Comparison of ENCODE assay signal across 1 cellular context in the genomic region with DNA sequence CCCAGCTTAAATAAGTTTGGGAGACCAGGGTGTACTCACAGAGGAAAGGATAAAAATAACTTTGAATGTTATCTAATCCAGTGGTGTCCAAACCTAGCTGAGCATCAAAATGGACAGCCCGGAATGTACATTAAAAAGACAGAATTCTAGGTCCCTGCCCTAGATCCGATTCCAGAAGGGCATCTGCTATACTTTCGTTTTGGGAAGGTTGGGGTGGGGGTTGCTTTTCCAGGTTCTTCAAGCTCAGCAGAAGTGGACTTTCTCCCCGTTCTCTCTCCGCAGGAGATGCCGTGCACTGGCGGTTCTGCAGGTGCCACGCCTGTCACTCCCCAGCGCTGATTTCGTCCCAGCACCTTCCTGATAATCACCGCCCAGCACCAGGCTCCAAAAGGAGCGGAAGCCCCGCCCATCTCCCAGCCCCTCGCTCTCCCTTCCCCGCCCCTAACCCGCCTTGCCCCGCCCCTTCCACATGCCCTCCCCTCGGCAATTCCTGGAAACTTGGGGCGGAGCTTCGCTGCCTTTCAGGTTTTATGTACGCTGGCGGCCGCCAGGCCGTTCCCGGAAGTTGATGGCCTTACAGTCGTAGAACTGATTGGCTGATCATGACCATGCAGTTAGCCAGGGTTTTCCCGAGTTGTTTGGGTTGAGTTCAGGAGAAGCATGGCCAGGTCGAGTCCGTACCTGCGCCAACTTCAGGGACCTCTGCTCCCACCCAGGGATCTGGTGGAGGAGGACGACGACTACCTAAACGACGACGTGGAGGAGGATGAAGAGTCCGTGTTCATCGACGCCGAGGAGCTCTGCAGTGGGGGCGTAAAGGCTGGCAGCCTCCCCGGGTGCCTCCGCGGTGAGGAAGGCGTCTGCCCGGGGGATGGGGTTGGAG.
A peak's percentile ranks its signal among the peaks of the same experiment; 100 is the strongest.
TF ChIP-seq lines count a peak whose summit lies in the region.

A gene (plus strand): TSS at position 550 of the 883 bp plus-strand sequence. CDS start 111 bp downstream, at position 661.

TF ChIP-seq in HepG2, 621 proteins besides CTCF, POLR2A, EP300 and RAD21 (continued from another document and continues in another):
- TF ChIP-seq, protein P1, sequence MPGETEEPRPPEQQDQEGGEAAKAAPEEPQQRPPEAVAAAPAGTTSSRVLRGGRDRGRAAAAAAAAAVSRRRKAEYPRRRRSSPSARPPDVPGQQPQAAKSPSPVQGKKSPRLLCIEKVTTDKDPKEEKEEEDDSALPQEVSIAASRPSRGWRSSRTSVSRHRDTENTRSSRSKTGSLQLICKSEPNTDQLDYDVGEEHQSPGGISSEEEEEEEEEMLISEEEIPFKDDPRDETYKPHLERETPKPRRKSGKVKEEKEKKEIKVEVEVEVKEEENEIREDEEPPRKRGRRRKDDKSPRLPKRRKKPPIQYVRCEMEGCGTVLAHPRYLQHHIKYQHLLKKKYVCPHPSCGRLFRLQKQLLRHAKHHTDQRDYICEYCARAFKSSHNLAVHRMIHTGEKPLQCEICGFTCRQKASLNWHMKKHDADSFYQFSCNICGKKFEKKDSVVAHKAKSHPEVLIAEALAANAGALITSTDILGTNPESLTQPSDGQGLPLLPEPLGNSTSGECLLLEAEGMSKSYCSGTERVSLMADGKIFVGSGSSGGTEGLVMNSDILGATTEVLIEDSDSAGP (CRISPR knock-in tag; IDR thresholded peaks at IDR 0.05; ENCODE audit: borderline replicate concordance), result peak; percentile 52; the same call in 1 of the 2 replicates
- TF ChIP-seq, protein P2, sequence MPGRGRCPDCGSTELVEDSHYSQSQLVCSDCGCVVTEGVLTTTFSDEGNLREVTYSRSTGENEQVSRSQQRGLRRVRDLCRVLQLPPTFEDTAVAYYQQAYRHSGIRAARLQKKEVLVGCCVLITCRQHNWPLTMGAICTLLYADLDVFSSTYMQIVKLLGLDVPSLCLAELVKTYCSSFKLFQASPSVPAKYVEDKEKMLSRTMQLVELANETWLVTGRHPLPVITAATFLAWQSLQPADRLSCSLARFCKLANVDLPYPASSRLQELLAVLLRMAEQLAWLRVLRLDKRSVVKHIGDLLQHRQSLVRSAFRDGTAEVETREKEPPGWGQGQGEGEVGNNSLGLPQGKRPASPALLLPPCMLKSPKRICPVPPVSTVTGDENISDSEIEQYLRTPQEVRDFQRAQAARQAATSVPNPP (CRISPR knock-in tag; IDR thresholded peaks at IDR 0.05), result no peak
- TF ChIP-seq KDM3A (CRISPR knock-in tag; IDR thresholded peaks at IDR 0.05; ENCODE audit: low read depth), result no peak
- TF ChIP-seq PAX8 (CRISPR knock-in tag; IDR thresholded peaks at IDR 0.05; ENCODE audit: borderline replicate concordance), result no peak
- TF ChIP-seq ISL2 (CRISPR knock-in tag; IDR thresholded peaks at IDR 0.05), result 0 out of 2 replicates have a peak, but pooled peaks have one; percentile 44
- TF ChIP-seq SAP130 (CRISPR knock-in tag; IDR thresholded peaks at IDR 0.05; ENCODE audit: low read depth), result peak; percentile 85
- TF ChIP-seq ZNF841 (CRISPR knock-in tag; IDR thresholded peaks at IDR 0.05; ENCODE audit: borderline replicate concordance), result no peak
- peak; percentile 50; the same call in 1 of the 2 replicates for TF ChIP-seq FOXO1 (CRISPR knock-in tag; IDR thresholded peaks at IDR 0.05)
- TF ChIP-seq ZFYVE20 (CRISPR knock-in tag; IDR thresholded peaks at IDR 0.05; ENCODE audit: borderline replicate concordance, low read depth), result no peak
- TF ChIP-seq, protein P3, sequence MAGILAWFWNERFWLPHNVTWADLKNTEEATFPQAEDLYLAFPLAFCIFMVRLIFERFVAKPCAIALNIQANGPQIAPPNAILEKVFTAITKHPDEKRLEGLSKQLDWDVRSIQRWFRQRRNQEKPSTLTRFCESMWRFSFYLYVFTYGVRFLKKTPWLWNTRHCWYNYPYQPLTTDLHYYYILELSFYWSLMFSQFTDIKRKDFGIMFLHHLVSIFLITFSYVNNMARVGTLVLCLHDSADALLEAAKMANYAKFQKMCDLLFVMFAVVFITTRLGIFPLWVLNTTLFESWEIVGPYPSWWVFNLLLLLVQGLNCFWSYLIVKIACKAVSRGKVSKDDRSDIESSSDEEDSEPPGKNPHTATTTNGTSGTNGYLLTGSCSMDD (CRISPR knock-in tag; IDR thresholded peaks at IDR 0.05), result no peak
- no peak for TF ChIP-seq TP53 (CRISPR knock-in tag; conservative IDR thresholded peaks at IDR 0.05)
- TF ChIP-seq FOXP1 (IDR thresholded peaks at IDR 0.05), result no peak
- no peak for TF ChIP-seq FOXP1 (CRISPR knock-in tag; IDR thresholded peaks at IDR 0.05)
- TF ChIP-seq ZNF367 (CRISPR knock-in tag; IDR thresholded peaks at IDR 0.05; ENCODE audit: borderline replicate concordance), result no peak
- TF ChIP-seq, protein P4, sequence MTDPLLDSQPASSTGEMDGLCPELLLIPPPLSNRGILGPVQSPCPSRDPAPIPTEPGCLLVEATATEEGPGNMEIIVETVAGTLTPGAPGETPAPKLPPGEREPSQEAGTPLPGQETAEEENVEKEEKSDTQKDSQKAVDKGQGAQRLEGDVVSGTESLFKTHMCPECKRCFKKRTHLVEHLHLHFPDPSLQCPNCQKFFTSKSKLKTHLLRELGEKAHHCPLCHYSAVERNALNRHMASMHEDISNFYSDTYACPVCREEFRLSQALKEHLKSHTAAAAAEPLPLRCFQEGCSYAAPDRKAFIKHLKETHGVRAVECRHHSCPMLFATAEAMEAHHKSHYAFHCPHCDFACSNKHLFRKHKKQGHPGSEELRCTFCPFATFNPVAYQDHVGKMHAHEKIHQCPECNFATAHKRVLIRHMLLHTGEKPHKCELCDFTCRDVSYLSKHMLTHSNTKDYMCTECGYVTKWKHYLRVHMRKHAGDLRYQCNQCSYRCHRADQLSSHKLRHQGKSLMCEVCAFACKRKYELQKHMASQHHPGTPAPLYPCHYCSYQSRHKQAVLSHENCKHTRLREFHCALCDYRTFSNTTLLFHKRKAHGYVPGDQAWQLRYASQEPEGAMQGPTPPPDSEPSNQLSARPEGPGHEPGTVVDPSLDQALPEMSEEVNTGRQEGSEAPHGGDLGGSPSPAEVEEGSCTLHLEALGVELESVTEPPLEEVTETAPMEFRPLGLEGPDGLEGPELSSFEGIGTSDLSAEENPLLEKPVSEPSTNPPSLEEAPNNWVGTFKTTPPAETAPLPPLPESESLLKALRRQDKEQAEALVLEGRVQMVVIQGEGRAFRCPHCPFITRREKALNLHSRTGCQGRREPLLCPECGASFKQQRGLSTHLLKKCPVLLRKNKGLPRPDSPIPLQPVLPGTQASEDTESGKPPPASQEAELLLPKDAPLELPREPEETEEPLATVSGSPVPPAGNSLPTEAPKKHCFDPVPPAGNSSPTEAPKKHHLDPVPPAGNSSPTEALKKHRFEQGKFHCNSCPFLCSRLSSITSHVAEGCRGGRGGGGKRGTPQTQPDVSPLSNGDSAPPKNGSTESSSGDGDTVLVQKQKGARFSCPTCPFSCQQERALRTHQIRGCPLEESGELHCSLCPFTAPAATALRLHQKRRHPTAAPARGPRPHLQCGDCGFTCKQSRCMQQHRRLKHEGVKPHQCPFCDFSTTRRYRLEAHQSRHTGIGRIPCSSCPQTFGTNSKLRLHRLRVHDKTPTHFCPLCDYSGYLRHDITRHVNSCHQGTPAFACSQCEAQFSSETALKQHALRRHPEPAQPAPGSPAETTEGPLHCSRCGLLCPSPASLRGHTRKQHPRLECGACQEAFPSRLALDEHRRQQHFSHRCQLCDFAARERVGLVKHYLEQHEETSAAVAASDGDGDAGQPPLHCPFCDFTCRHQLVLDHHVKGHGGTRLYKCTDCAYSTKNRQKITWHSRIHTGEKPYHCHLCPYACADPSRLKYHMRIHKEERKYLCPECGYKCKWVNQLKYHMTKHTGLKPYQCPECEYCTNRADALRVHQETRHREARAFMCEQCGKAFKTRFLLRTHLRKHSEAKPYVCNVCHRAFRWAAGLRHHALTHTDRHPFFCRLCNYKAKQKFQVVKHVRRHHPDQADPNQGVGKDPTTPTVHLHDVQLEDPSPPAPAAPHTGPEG (CRISPR knock-in tag; IDR thresholded peaks at IDR 0.05), result no peak
- TF ChIP-seq ZNF121 (CRISPR knock-in tag; IDR thresholded peaks at IDR 0.05), result no peak
- TF ChIP-seq ZNF850 (CRISPR knock-in tag; conservative IDR thresholded peaks at IDR 0.05), result no peak
- TF ChIP-seq SIN3B (IDR thresholded peaks at IDR 0.05; ENCODE audit: low read length), result no peak
- TF ChIP-seq, protein P5, sequence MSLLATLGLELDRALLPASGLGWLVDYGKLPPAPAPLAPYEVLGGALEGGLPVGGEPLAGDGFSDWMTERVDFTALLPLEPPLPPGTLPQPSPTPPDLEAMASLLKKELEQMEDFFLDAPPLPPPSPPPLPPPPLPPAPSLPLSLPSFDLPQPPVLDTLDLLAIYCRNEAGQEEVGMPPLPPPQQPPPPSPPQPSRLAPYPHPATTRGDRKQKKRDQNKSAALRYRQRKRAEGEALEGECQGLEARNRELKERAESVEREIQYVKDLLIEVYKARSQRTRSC (CRISPR knock-in tag; IDR thresholded peaks at IDR 0.05; ENCODE audit: low read depth), result peak; percentile 21; the same call in 1 of the 2 replicates
- TF ChIP-seq, protein P6, sequence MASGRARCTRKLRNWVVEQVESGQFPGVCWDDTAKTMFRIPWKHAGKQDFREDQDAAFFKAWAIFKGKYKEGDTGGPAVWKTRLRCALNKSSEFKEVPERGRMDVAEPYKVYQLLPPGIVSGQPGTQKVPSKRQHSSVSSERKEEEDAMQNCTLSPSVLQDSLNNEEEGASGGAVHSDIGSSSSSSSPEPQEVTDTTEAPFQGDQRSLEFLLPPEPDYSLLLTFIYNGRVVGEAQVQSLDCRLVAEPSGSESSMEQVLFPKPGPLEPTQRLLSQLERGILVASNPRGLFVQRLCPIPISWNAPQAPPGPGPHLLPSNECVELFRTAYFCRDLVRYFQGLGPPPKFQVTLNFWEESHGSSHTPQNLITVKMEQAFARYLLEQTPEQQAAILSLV (CRISPR knock-in tag; IDR thresholded peaks at IDR 0.05; ENCODE audit: borderline replicate concordance), result no peak
- no peak for TF ChIP-seq ZNF180 (CRISPR knock-in tag; IDR thresholded peaks at IDR 0.05; ENCODE audit: borderline replicate concordance, low read depth)
- TF ChIP-seq, protein P7, sequence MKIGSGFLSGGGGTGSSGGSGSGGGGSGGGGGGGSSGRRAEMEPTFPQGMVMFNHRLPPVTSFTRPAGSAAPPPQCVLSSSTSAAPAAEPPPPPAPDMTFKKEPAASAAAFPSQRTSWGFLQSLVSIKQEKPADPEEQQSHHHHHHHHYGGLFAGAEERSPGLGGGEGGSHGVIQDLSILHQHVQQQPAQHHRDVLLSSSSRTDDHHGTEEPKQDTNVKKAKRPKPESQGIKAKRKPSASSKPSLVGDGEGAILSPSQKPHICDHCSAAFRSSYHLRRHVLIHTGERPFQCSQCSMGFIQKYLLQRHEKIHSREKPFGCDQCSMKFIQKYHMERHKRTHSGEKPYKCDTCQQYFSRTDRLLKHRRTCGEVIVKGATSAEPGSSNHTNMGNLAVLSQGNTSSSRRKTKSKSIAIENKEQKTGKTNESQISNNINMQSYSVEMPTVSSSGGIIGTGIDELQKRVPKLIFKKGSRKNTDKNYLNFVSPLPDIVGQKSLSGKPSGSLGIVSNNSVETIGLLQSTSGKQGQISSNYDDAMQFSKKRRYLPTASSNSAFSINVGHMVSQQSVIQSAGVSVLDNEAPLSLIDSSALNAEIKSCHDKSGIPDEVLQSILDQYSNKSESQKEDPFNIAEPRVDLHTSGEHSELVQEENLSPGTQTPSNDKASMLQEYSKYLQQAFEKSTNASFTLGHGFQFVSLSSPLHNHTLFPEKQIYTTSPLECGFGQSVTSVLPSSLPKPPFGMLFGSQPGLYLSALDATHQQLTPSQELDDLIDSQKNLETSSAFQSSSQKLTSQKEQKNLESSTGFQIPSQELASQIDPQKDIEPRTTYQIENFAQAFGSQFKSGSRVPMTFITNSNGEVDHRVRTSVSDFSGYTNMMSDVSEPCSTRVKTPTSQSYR (CRISPR knock-in tag; IDR thresholded peaks at IDR 0.05; ENCODE audit: borderline replicate concordance), result 0 out of 2 replicates have a peak, but pooled peaks have one; percentile 4
- TF ChIP-seq HNRNPUL1 (IDR thresholded peaks at IDR 0.05; ENCODE audit: low read depth, low read length), result no peak
- TF ChIP-seq PCBP1 (IDR thresholded peaks at IDR 0.05; ENCODE audit: borderline replicate concordance, low read depth, low read length), result no peak
- TF ChIP-seq ZNF569 (CRISPR knock-in tag; IDR thresholded peaks at IDR 0.05; ENCODE audit: borderline replicate concordance), result no peak
- TF ChIP-seq, protein P8, sequence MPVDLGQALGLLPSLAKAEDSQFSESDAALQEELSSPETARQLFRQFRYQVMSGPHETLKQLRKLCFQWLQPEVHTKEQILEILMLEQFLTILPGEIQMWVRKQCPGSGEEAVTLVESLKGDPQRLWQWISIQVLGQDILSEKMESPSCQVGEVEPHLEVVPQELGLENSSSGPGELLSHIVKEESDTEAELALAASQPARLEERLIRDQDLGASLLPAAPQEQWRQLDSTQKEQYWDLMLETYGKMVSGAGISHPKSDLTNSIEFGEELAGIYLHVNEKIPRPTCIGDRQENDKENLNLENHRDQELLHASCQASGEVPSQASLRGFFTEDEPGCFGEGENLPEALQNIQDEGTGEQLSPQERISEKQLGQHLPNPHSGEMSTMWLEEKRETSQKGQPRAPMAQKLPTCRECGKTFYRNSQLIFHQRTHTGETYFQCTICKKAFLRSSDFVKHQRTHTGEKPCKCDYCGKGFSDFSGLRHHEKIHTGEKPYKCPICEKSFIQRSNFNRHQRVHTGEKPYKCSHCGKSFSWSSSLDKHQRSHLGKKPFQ (CRISPR knock-in tag; IDR thresholded peaks at IDR 0.05; ENCODE audit: insufficient replicate concordance), result no peak
- TF ChIP-seq, protein P9, sequence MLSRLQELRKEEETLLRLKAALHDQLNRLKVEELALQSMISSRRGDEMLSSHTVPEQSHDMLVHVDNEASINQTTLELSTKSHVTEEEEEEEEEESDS (CRISPR knock-in tag; IDR thresholded peaks at IDR 0.05; ENCODE audit: borderline replicate concordance), result no peak
- no peak for TF ChIP-seq SATB2 (CRISPR knock-in tag; IDR thresholded peaks at IDR 0.05)
- TF ChIP-seq SOX13 (IDR thresholded peaks at IDR 0.05), result no peak
- TF ChIP-seq SOX13 (CRISPR knock-in tag; conservative IDR thresholded peaks at IDR 0.05 in 1 of 2, IDR thresholded peaks at IDR 0.05 in 1 of 2), result peak in 1 of 2 experiments; percentile 12; a peak in 1 of 4 replicates
- TF ChIP-seq ZNF335 (CRISPR knock-in tag; IDR thresholded peaks at IDR 0.05), result no peak
- no peak for TF ChIP-seq JUNB (CRISPR knock-in tag; IDR thresholded peaks at IDR 0.05; ENCODE audit: borderline replicate concordance)
- TF ChIP-seq CEBPB (IDR thresholded peaks at IDR 0.05; ENCODE audit: borderline replicate concordance, low read depth, low read length), result no peak
- TF ChIP-seq PITX1 (CRISPR knock-in tag; IDR thresholded peaks at IDR 0.05), result no peak
- TF ChIP-seq ZNF879 (CRISPR knock-in tag; IDR thresholded peaks at IDR 0.05), result no peak
- no peak for TF ChIP-seq TCF7L2 (IDR thresholded peaks at IDR 0.05; ENCODE audit: low read depth, low read length)
- TF ChIP-seq NONO (IDR thresholded peaks at IDR 0.05), result no peak
- peak; percentile 55 for TF ChIP-seq NONO (CRISPR knock-in tag; conservative IDR thresholded peaks at IDR 0.05)
- no peak for TF ChIP-seq ZSCAN21 (CRISPR knock-in tag; IDR thresholded peaks at IDR 0.05; ENCODE audit: borderline replicate concordance)
